17 cellular contexts compared by ENCODE assay signal in genomic region chr2:236337465-236338325, GRCh38.
DNase-seq lines count a peak whose midpoint lies in the region; TF ChIP-seq lines count a peak whose summit lies in the region.
"Had no signal": no experiment of that assay in that cellular context is flagged by ENCODE, and none has a peak within 500 bp of the region (broad histone marks: within the 10 kb centered on the region; RNA-seq: fewer than 3 reads in every experiment).

No MANE protein-coding gene starts in this region.

- no peaks in the 10 kb centered on the region for H3K9me3 Mint-ChIP-seq in neural crest cell
- H3K9me3 Mint-ChIP-seq in activated T-helper 2 cell treated with anti-CD3 and anti-CD28 coated beads, Interferon-gamma antibody, Interleukin-2, Interleukin-4, amounts not matched to agents 10 μg/mL and 5 μg/mL and 100 μg/mL, durations not matched to agents 14 hours and 24 hours and 36 hours, result no peaks in the 10 kb centered on the region

- TF ChIP-seq CTCF in left ventricle myocardium inferior (IDR thresholded peaks at IDR 0.05; ENCODE audit: borderline replicate concordance), result no peak
- no peak for TF ChIP-seq CTCF in neural crest cell (conservative IDR thresholded peaks at IDR 0.05)

- H3K27ac ChIP-seq in left ventricle myocardium inferior (replicated peaks), result peak overlapping the region; percentile 68
- H3K27ac ChIP-seq in layer of hippocampus (ENCODE audit: low read depth, low read length), result peak overlapping the region; percentile 65
- H3K27ac ChIP-seq: C4-2B had no signal

- peaks cover 10% of the 10 kb centered on the region for H3K36me3 Mint-ChIP-seq in neural crest cell (ENCODE audit: low read depth)
- H3K36me3 Mint-ChIP-seq in activated T-helper 2 cell treated with anti-CD3 and anti-CD28 coated beads, Interferon-gamma antibody, Interleukin-2, Interleukin-4, amounts not matched to agents 10 μg/mL and 5 μg/mL and 100 μg/mL, durations not matched to agents 14 hours and 24 hours and 36 hours (ENCODE audit: low read depth), result no peaks in the 10 kb centered on the region

- H3K27me3 ChIP-seq in left ventricle myocardium inferior (ENCODE audit: low read depth), result no peaks in the 10 kb centered on the region
- no peaks in the 10 kb centered on the region for H3K27me3 ChIP-seq in layer of hippocampus (ENCODE audit: control insufficient read depth, insufficient read depth, low read length)
- H3K27me3 ChIP-seq: Peyer's patch had no signal

- H3K36me3 ChIP-seq in left ventricle myocardium inferior, result no peaks in the 10 kb centered on the region
- H3K36me3 ChIP-seq: HAP-1, Peyer's patch had no signal

- H3K4me3 ChIP-seq in left ventricle myocardium inferior, result no peak overlapping the region
- H3K4me3 ChIP-seq: HAP-1 had no signal

- peaks cover 61% of the 10 kb centered on the region for H3K4me1 ChIP-seq in left ventricle myocardium inferior
- H3K4me1 ChIP-seq: HAP-1 had no signal

- DNase-seq in left ventricle myocardium inferior (no peak), cardiac septum (ENCODE audit: low spot score) (no peak), neural crest cell (ENCODE audit: low read depth, low spot score) (no peak), DMS153 treated with DMSO at 0.1 percent for 48 hours (lab: John Stamatoyannopoulos, UW; ENCODE audit: unreplicated experiment) (no peak)
- no peak for DNase-seq in stimulated activated CD8-positive, alpha-beta memory T cell treated with anti-CD3 and anti-CD28 coated beads, Interleukin-4, amount 100 ng/mL, for 48 hours
- no peak for DNase-seq in stimulated activated CD4-positive, alpha-beta T cell treated with anti-CD3 and anti-CD28 coated beads, Interleukin-4, amount 100 ng/mL, for 1 hour
- DNase-seq in activated T-helper 2 cell treated with anti-CD3 and anti-CD28 coated beads, Interferon-gamma antibody, Interleukin-2, Interleukin-4, amounts not matched to agents 10 μg/mL and 5 μg/mL and 100 μg/mL, durations not matched to agents 14 hours and 24 hours and 36 hours (ENCODE audit: low spot score), result no peak
- DNase-seq: COR-L47, DMS153, NCI-H1417, NCI-H2029 treated with DMSO at 0.1 percent for 48 hours, NCI-H510A treated with DMSO at 0.1 percent for 48 hours, Peyer's patch had no signal

- intact Hi-C loops in left ventricle myocardium inferior (cut with micrococcal nuclease), result no loop called here
- intact Hi-C loops in cardiac septum (cut with DNase I), result no loop called here
- intact Hi-C loops in activated T-helper 2 cell treated with anti-CD3 and anti-CD28 coated beads, Interferon-gamma antibody, Interleukin-2, Interleukin-4, amounts not matched to agents 10 μg/mL and 5 μg/mL and 100 μg/mL, durations not matched to agents 14 hours and 24 hours and 36 hours (cut with micrococcal nuclease), result no loop called here

- H3K9me3 ChIP-seq in left ventricle myocardium inferior (replicated peaks), result no peaks in the 10 kb centered on the region
- H3K9me3 ChIP-seq: HAP-1, Peyer's patch had no signal

- H3K27me3 Mint-ChIP-seq in neural crest cell (ENCODE audit: low read depth), result no peaks in the 10 kb centered on the region
- H3K27me3 Mint-ChIP-seq in activated T-helper 2 cell treated with anti-CD3 and anti-CD28 coated beads, Interferon-gamma antibody, Interleukin-2, Interleukin-4, amounts not matched to agents 10 μg/mL and 5 μg/mL and 100 μg/mL, durations not matched to agents 14 hours and 24 hours and 36 hours (ENCODE audit: low read depth), result peaks cover 4% of the 10 kb centered on the region

- no peak overlapping the region for H3K4me3 Mint-ChIP-seq in neural crest cell
- H3K4me3 Mint-ChIP-seq in activated T-helper 2 cell treated with anti-CD3 and anti-CD28 coated beads, Interferon-gamma antibody, Interleukin-2, Interleukin-4, amounts not matched to agents 10 μg/mL and 5 μg/mL and 100 μg/mL, durations not matched to agents 14 hours and 24 hours and 36 hours (ENCODE audit: low read depth), result no peak overlapping the region
- H3K4me3 Mint-ChIP-seq: IgD-negative memory B cell had no signal

- peaks cover 32% of the 10 kb centered on the region for H3K4me1 Mint-ChIP-seq in neural crest cell
- no peaks in the 10 kb centered on the region for H3K4me1 Mint-ChIP-seq in activated T-helper 2 cell treated with anti-CD3 and anti-CD28 coated beads, Interferon-gamma antibody, Interleukin-2, Interleukin-4, amounts not matched to agents 10 μg/mL and 5 μg/mL and 100 μg/mL, durations not matched to agents 14 hours and 24 hours and 36 hours (ENCODE audit: low read depth)

- H3K27ac Mint-ChIP-seq in neural crest cell (ENCODE audit: unreplicated experiment), result peak overlapping the region; percentile 92
- H3K27ac Mint-ChIP-seq in activated T-helper 2 cell treated with anti-CD3 and anti-CD28 coated beads, Interferon-gamma antibody, Interleukin-2, Interleukin-4, amounts not matched to agents 10 μg/mL and 5 μg/mL and 100 μg/mL, durations not matched to agents 14 hours and 24 hours and 36 hours, result no peak overlapping the region
- H3K27ac Mint-ChIP-seq: IgD-negative memory B cell had no signal
